In the genomic region with DNA sequence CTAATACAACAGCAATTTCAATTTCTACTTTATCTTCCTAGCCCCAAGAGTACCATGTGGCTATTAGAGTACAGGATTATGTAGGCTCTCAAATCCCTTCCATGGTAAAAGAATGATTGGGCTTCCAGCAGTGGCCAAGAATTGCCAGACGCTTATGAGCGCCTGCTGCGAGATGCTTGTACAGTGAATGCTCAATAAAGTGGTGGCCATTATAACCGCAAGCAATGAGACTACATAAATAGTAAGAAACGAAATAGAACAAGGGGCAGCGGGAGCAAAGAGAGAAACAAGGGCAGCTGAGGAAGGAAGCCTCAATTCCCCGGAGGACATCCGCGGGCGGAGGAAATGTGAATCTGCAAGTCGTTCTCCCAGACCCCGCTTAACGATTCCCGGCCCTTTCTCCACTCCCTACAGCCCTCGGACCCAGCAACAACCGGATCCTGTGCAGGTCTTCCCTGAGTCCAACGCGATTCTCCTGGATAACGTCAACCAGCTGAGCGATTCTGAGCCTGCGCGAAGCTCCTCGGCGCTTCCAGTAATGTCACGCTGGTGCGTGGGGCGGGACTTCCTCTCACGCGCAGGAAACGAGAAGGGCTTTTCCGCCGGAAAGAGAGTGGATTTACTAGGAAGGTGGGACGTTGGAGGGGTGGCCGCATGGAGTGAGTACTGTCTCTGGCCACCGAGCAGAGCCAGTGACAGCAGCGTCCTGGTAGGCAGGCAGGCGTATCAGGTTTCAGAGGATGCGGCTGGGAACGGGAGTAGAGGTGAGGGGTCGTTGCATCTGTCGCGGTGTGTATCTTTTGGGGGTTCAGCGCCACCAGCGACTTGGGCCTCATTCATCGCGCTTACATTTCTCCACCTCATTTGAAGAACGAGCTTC, we compare ENCODE assay signal across 1 cellular context.
TF ChIP-seq lines count a peak whose summit lies in the region.

No MANE protein-coding gene starts in this region.

TF ChIP-seq in HepG2, 621 proteins besides CTCF, POLR2A, EP300 and RAD21 (continued from another document and continues in another):
- TF ChIP-seq, protein P1, sequence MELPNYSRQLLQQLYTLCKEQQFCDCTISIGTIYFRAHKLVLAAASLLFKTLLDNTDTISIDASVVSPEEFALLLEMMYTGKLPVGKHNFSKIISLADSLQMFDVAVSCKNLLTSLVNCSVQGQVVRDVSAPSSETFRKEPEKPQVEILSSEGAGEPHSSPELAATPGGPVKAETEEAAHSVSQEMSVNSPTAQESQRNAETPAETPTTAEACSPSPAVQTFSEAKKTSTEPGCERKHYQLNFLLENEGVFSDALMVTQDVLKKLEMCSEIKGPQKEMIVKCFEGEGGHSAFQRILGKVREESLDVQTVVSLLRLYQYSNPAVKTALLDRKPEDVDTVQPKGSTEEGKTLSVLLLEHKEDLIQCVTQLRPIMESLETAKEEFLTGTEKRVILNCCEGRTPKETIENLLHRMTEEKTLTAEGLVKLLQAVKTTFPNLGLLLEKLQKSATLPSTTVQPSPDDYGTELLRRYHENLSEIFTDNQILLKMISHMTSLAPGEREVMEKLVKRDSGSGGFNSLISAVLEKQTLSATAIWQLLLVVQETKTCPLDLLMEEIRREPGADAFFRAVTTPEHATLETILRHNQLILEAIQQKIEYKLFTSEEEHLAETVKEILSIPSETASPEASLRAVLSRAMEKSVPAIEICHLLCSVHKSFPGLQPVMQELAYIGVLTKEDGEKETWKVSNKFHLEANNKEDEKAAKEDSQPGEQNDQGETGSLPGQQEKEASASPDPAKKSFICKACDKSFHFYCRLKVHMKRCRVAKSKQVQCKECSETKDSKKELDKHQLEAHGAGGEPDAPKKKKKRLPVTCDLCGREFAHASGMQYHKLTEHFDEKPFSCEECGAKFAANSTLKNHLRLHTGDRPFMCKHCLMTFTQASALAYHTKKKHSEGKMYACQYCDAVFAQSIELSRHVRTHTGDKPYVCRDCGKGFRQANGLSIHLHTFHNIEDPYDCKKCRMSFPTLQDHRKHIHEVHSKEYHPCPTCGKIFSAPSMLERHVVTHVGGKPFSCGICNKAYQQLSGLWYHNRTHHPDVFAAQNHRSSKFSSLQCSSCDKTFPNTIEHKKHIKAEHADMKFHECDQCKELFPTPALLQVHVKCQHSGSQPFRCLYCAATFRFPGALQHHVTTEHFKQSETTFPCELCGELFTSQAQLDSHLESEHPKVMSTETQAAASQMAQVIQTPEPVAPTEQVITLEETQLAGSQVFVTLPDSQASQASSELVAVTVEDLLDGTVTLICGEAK (IDR thresholded peaks at IDR 0.05): peak; percentile 71
- TF ChIP-seq, protein P1 (CRISPR knock-in tag; IDR thresholded peaks at IDR 0.05): peak; percentile 59
- peak; percentile 16; the same call in 1 of the 2 replicates for TF ChIP-seq ZNF274 (CRISPR knock-in tag; IDR thresholded peaks at IDR 0.05)
- 0 out of 2 replicates have a peak, but pooled peaks have one; percentile 25 for TF ChIP-seq ZNF552 (CRISPR knock-in tag; IDR thresholded peaks at IDR 0.05; ENCODE audit: borderline replicate concordance)
- peak; percentile 44; the same call in 1 of the 2 replicates for TF ChIP-seq ZNF143 (CRISPR knock-in tag; IDR thresholded peaks at IDR 0.05)
- TF ChIP-seq, protein P2, sequence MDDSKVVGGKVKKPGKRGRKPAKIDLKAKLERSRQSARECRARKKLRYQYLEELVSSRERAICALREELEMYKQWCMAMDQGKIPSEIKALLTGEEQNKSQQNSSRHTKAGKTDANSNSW (CRISPR knock-in tag; IDR thresholded peaks at IDR 0.05; ENCODE audit: borderline replicate concordance): no peak
- TF ChIP-seq ZNF746 (CRISPR knock-in tag; IDR thresholded peaks at IDR 0.05): no peak
- peak; percentile 46; the same call in 1 of the 2 replicates for TF ChIP-seq CREB1 (IDR thresholded peaks at IDR 0.05)
- peak; percentile 94 for TF ChIP-seq CREB1 (CRISPR knock-in tag; IDR thresholded peaks at IDR 0.05)
- no peak for TF ChIP-seq ZNF333 (CRISPR knock-in tag; IDR thresholded peaks at IDR 0.05; ENCODE audit: borderline replicate concordance)
- no peak for TF ChIP-seq MIER3 (CRISPR knock-in tag; IDR thresholded peaks at IDR 0.05; ENCODE audit: borderline replicate concordance)
- TF ChIP-seq ZNF713 (CRISPR knock-in tag; IDR thresholded peaks at IDR 0.05): no peak
- TF ChIP-seq REPIN1 (CRISPR knock-in tag; IDR thresholded peaks at IDR 0.05; ENCODE audit: borderline replicate concordance, low read depth): peak; percentile 80; the same call in 1 of the 2 replicates
- no peak for TF ChIP-seq ZNF589 (CRISPR knock-in tag; conservative IDR thresholded peaks at IDR 0.05)
- no peak for TF ChIP-seq ZNF180 (CRISPR knock-in tag; IDR thresholded peaks at IDR 0.05; ENCODE audit: borderline replicate concordance, low read depth)
- TF ChIP-seq, protein P3, sequence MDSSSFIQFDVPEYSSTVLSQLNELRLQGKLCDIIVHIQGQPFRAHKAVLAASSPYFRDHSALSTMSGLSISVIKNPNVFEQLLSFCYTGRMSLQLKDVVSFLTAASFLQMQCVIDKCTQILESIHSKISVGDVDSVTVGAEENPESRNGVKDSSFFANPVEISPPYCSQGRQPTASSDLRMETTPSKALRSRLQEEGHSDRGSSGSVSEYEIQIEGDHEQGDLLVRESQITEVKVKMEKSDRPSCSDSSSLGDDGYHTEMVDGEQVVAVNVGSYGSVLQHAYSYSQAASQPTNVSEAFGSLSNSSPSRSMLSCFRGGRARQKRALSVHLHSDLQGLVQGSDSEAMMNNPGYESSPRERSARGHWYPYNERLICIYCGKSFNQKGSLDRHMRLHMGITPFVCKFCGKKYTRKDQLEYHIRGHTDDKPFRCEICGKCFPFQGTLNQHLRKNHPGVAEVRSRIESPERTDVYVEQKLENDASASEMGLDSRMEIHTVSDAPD (CRISPR knock-in tag; IDR thresholded peaks at IDR 0.05): peak; percentile 75
- TF ChIP-seq RCOR2 (CRISPR knock-in tag; IDR thresholded peaks at IDR 0.05): no peak
- TF ChIP-seq ZNF510 (CRISPR knock-in tag; IDR thresholded peaks at IDR 0.05; ENCODE audit: low read depth): 0 out of 2 replicates have a peak, but pooled peaks have one; percentile 46
- no peak for TF ChIP-seq ZSCAN30 (CRISPR knock-in tag; IDR thresholded peaks at IDR 0.05)
- peak; percentile 87 for TF ChIP-seq SP4 (CRISPR knock-in tag; IDR thresholded peaks at IDR 0.05)
- TF ChIP-seq SIX4 (CRISPR knock-in tag; IDR thresholded peaks at IDR 0.05): peak; percentile 82
- TF ChIP-seq ELF3 (CRISPR knock-in tag; IDR thresholded peaks at IDR 0.05): peak; percentile 66
- TF ChIP-seq PPARG (CRISPR knock-in tag; conservative IDR thresholded peaks at IDR 0.05): 0 out of 2 replicates have a peak, but pooled peaks have one; percentile 51
- TF ChIP-seq CCDC6 (CRISPR knock-in tag; IDR thresholded peaks at IDR 0.05): no peak
- no peak; the same call in 1 of the 2 replicates for TF ChIP-seq ZNF839 (CRISPR knock-in tag; IDR thresholded peaks at IDR 0.05; ENCODE audit: borderline replicate concordance)
- TF ChIP-seq AGO2 (optimal IDR thresholded peaks at IDR 0.05; ENCODE audit: low read depth, low read length): no peak
- peak; percentile 37; the same call in 1 of the 2 replicates for TF ChIP-seq ZNF329 (CRISPR knock-in tag; IDR thresholded peaks at IDR 0.05; ENCODE audit: low read depth)
- TF ChIP-seq, protein P4, sequence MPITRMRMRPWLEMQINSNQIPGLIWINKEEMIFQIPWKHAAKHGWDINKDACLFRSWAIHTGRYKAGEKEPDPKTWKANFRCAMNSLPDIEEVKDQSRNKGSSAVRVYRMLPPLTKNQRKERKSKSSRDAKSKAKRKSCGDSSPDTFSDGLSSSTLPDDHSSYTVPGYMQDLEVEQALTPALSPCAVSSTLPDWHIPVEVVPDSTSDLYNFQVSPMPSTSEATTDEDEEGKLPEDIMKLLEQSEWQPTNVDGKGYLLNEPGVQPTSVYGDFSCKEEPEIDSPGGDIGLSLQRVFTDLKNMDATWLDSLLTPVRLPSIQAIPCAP (CRISPR knock-in tag; IDR thresholded peaks at IDR 0.05; ENCODE audit: low read depth): no peak
- TF ChIP-seq AGO1 (IDR thresholded peaks at IDR 0.05; ENCODE audit: low read depth, low read length, poor library complexity, severe bottlenecking): no peak
- TF ChIP-seq MIXL1 (CRISPR knock-in tag; IDR thresholded peaks at IDR 0.05): peak; percentile 16; the same call in 1 of the 2 replicates
- no peak for TF ChIP-seq ZNF207 (IDR thresholded peaks at IDR 0.05; ENCODE audit: borderline replicate concordance)
- TF ChIP-seq TSC22D2 (CRISPR knock-in tag; IDR thresholded peaks at IDR 0.05; ENCODE audit: borderline replicate concordance): no peak
- TF ChIP-seq ZMYM3 (CRISPR knock-in tag; IDR thresholded peaks at IDR 0.05): no peak
- TF ChIP-seq KLF11 (CRISPR knock-in tag; IDR thresholded peaks at IDR 0.05): 0 out of 2 replicates have a peak, but pooled peaks have one; percentile 62
- no peak; the same call in 1 of the 2 replicates for TF ChIP-seq HDAC2 (CRISPR knock-in tag; IDR thresholded peaks at IDR 0.05)
- TF ChIP-seq, protein P5, sequence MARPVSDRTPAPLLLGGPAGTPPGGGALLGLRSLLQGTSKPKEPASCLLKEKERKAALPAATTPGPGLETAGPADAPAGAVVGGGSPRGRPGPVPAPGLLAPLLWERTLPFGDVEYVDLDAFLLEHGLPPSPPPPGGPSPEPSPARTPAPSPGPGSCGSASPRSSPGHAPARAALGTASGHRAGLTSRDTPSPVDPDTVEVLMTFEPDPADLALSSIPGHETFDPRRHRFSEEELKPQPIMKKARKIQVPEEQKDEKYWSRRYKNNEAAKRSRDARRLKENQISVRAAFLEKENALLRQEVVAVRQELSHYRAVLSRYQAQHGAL (CRISPR knock-in tag; IDR thresholded peaks at IDR 0.05; ENCODE audit: not compliant biosample characterization): peak; percentile 41
- no peak for TF ChIP-seq TCF7 (IDR thresholded peaks at IDR 0.05; ENCODE audit: low read depth)
- TF ChIP-seq, protein P6, sequence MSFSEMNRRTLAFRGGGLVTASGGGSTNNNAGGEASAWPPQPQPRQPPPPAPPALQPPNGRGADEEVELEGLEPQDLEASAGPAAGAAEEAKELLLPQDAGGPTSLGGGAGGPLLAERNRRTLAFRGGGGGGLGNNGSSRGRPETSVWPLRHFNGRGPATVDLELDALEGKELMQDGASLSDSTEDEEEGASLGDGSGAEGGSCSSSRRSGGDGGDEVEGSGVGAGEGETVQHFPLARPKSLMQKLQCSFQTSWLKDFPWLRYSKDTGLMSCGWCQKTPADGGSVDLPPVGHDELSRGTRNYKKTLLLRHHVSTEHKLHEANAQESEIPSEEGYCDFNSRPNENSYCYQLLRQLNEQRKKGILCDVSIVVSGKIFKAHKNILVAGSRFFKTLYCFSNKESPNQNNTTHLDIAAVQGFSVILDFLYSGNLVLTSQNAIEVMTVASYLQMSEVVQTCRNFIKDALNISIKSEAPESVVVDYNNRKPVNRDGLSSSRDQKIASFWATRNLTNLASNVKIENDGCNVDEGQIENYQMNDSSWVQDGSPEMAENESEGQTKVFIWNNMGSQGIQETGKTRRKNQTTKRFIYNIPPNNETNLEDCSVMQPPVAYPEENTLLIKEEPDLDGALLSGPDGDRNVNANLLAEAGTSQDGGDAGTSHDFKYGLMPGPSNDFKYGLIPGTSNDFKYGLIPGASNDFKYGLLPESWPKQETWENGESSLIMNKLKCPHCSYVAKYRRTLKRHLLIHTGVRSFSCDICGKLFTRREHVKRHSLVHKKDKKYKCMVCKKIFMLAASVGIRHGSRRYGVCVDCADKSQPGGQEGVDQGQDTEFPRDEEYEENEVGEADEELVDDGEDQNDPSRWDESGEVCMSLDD (CRISPR knock-in tag; IDR thresholded peaks at IDR 0.05; ENCODE audit: borderline replicate concordance): no peak
- TF ChIP-seq PAX8 (CRISPR knock-in tag; IDR thresholded peaks at IDR 0.05; ENCODE audit: borderline replicate concordance): peak; percentile 66; the same call in 1 of the 2 replicates
- TF ChIP-seq ZNF34 (CRISPR knock-in tag; IDR thresholded peaks at IDR 0.05; ENCODE audit: borderline replicate concordance): peak; percentile 56; the same call in 1 of the 2 replicates
- peak; percentile 48 for TF ChIP-seq ZBTB7B (CRISPR knock-in tag; IDR thresholded peaks at IDR 0.05)
- TF ChIP-seq, protein P7, sequence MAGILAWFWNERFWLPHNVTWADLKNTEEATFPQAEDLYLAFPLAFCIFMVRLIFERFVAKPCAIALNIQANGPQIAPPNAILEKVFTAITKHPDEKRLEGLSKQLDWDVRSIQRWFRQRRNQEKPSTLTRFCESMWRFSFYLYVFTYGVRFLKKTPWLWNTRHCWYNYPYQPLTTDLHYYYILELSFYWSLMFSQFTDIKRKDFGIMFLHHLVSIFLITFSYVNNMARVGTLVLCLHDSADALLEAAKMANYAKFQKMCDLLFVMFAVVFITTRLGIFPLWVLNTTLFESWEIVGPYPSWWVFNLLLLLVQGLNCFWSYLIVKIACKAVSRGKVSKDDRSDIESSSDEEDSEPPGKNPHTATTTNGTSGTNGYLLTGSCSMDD (CRISPR knock-in tag; IDR thresholded peaks at IDR 0.05): no peak
- TF ChIP-seq REXO4 (CRISPR knock-in tag; IDR thresholded peaks at IDR 0.05; ENCODE audit: borderline replicate concordance): no peak
- no peak for TF ChIP-seq ZNF775 (CRISPR knock-in tag; IDR thresholded peaks at IDR 0.05; ENCODE audit: borderline replicate concordance)
- TF ChIP-seq PAWR (CRISPR knock-in tag; IDR thresholded peaks at IDR 0.05; ENCODE audit: borderline replicate concordance): no peak; the same call in 1 of the 2 replicates
- no peak for TF ChIP-seq ZNF577 (CRISPR knock-in tag; IDR thresholded peaks at IDR 0.05; ENCODE audit: borderline replicate concordance, low read depth)
- TF ChIP-seq SMYD3 (CRISPR knock-in tag; IDR thresholded peaks at IDR 0.05): no peak
